Comparison of ENCODE assay signal across 8 cellular contexts in genomic region chr6:29748391-29749352, GRCh38. TPM values are rescaled to one million over a fixed set of nuclear protein-coding genes. Genes with fewer than 3 reads are reported as not detected.
A peak's percentile ranks its signal among the peaks of the same experiment; 100 is the strongest.
DNase-seq lines count a peak whose midpoint lies in the region; ATAC-seq and TF ChIP-seq lines count a peak whose summit lies in the region.

No MANE protein-coding gene starts in this region.

- peaks cover 33% of the 10 kb centered on the region for H3K4me1 Mint-ChIP-seq in activated naive CD8-positive, alpha-beta T cell treated with anti-CD3 and anti-CD28 coated beads, Interleukin-2, amount 50 U/mL, for 24 hours

- H3K27me3 ChIP-seq in SU-DHL-6 (ENCODE audit: low read length) (no peaks in the 10 kb centered on the region), heart right ventricle (no peaks in the 10 kb centered on the region), upper lobe of left lung (no peaks in the 10 kb centered on the region)

- no peak for TF ChIP-seq CTCF in SU-DHL-6 (IDR thresholded peaks at IDR 0.05; ENCODE audit: insufficient read depth, low read length, poor library complexity, severe bottlenecking)
- no peak for TF ChIP-seq CTCF in heart right ventricle (IDR thresholded peaks at IDR 0.05)
- TF ChIP-seq CTCF in upper lobe of left lung (IDR thresholded peaks at IDR 0.05) = peak in 2 of 6 experiments; percentile 10 to 18

- H3K9me3 Mint-ChIP-seq in activated naive CD8-positive, alpha-beta T cell treated with anti-CD3 and anti-CD28 coated beads, Interleukin-2, amount 50 U/mL, for 24 hours = no peaks in the 10 kb centered on the region

- H3K36me3 Mint-ChIP-seq in activated naive CD8-positive, alpha-beta T cell treated with anti-CD3 and anti-CD28 coated beads, Interleukin-2, amount 50 U/mL, for 24 hours (ENCODE audit: low read depth) = no peaks in the 10 kb centered on the region

- H4K20me1 ChIP-seq in SU-DHL-6 (ENCODE audit: low read depth, low read length) = no peaks in the 10 kb centered on the region

- ATAC-seq in GM21423 (IDR thresholded peaks at IDR 0.05; ENCODE audit: unreplicated experiment) = peak; percentile 63
- ATAC-seq in activated naive CD8-positive, alpha-beta T cell treated with anti-CD3 and anti-CD28 coated beads, Interleukin-2, amount 50 U/mL, for 24 hours = peak; percentile 83
- ATAC-seq in heart right ventricle = peak; percentile 85 to 92 (median 88)
- peak; percentile 89 to 90 for ATAC-seq in upper lobe of left lung (ENCODE audit: low FRiP score in 2 of 2)

- peak overlapping the region; percentile 96 for H2AFZ ChIP-seq in SU-DHL-6 (ENCODE audit: low read depth, low read length, severe bottlenecking)

- no peak for TF ChIP-seq EP300 in upper lobe of left lung (IDR thresholded peaks at IDR 0.05)

- H3K9ac ChIP-seq in SU-DHL-6 (ENCODE audit: low read length) = peak overlapping the region; percentile 56

- peak overlapping the region; percentile 78 for H3K27ac Mint-ChIP-seq in activated naive CD8-positive, alpha-beta T cell treated with anti-CD3 and anti-CD28 coated beads, Interleukin-2, amount 50 U/mL, for 24 hours

- H3F3A ChIP-seq in SU-DHL-6 (ENCODE audit: insufficient read depth) = no peaks in the 10 kb centered on the region

- peak; percentile 43 for DNase-seq in DMS153 (lab: John Stamatoyannopoulos, UW)
- DNase-seq in HuH-7.5 (ENCODE audit: low spot score) = peak; percentile 81
- DNase-seq in activated naive CD8-positive, alpha-beta T cell treated with anti-CD3 and anti-CD28 coated beads, Interleukin-2, amount 50 U/mL, for 24 hours = peak; percentile 86
- peak; percentile 94 to 96 for DNase-seq in heart right ventricle
- peak; percentile 96 for DNase-seq in posterior vena cava (ENCODE audit: low spot score)
- peak; percentile 94 to 96 for DNase-seq in upper lobe of left lung

- peaks cover 4% of the 10 kb centered on the region for H3K27me3 Mint-ChIP-seq in activated naive CD8-positive, alpha-beta T cell treated with anti-CD3 and anti-CD28 coated beads, Interleukin-2, amount 50 U/mL, for 24 hours

- H3K4me2 ChIP-seq in SU-DHL-6 (ENCODE audit: low read depth, low read length, poor library complexity, severe bottlenecking) = peak overlapping the region; percentile 75

- H3K4me3 Mint-ChIP-seq in activated naive CD8-positive, alpha-beta T cell treated with anti-CD3 and anti-CD28 coated beads, Interleukin-2, amount 50 U/mL, for 24 hours = peak overlapping the region; percentile 93

- no peaks in the 10 kb centered on the region for H3K36me3 ChIP-seq in SU-DHL-6 (ENCODE audit: low read length)
- peaks cover 0 to 15% (median 0%) of the 10 kb centered on the region in 9 donors for H3K36me3 ChIP-seq in heart right ventricle
- H3K36me3 ChIP-seq in upper lobe of left lung = peaks cover 0 to 17% (median 4%) of the 10 kb centered on the region in 4 donors

- H3K9me3 ChIP-seq in SU-DHL-6 (ENCODE audit: insufficient read depth, low read length) (no peaks in the 10 kb centered on the region), heart right ventricle (no peaks in the 10 kb centered on the region), upper lobe of left lung (no peaks in the 10 kb centered on the region)

- H3K27ac ChIP-seq in SU-DHL-6 (ENCODE audit: low read depth, low read length) (no peak overlapping the region), heart right ventricle (peak overlapping the region; percentile 6 to 81 (median 70)), upper lobe of left lung (peak overlapping the region; percentile 70 to 82 (median 78))

- WGBS in heart right ventricle, 2 donors = 0% methylated on average over 58 to 65 of the region's 65 CpGs
- WGBS in upper lobe of left lung, 2 donors = 0 to 1% methylated on average over 37 to 42 of the region's 65 CpGs

- no peaks in the 10 kb centered on the region for H3K9me2 ChIP-seq in SU-DHL-6 (replicated peaks; ENCODE audit: insufficient read depth, low read length)

- no peaks in the 10 kb centered on the region for H3K79me2 ChIP-seq in SU-DHL-6 (ENCODE audit: insufficient read depth, low read length)

- H3K4me3 ChIP-seq in SU-DHL-6 (ENCODE audit: insufficient read depth, low read length, poor library complexity, severe bottlenecking) (peak overlapping the region; percentile 64), heart right ventricle (peak overlapping the region; percentile 71 to 88 (median 81)), upper lobe of left lung (peak overlapping the region; percentile 32 to 86 (median 68))

- TF ChIP-seq POLR2A in upper lobe of left lung (IDR thresholded peaks at IDR 0.05) = peak; percentile 43 to 91 (median 68)

- intact Hi-C loops in heart right ventricle (cut with DNase I) = no loop called here
- intact Hi-C loops in posterior vena cava (cut with DNase I) = loop anchor here in 1 of 2 donors (10.0 kb wide), 1 partner anchor 86 kb away; no protein-coding TSS in a partner anchor

- H3K4me1 ChIP-seq in heart right ventricle = peaks cover 9 to 37% (median 34%) of the 10 kb centered on the region in 9 donors
- H3K4me1 ChIP-seq in upper lobe of left lung = peaks cover 26 to 35% (median 29%) of the 10 kb centered on the region in 4 donors

RNA-seq across cellular contexts. Expression of gene HLA-F, which starts 25.4 kb away (rescaled TPM):
- total RNA-seq in heart right ventricle (100 to 1,000 TPM in 1 of 10 donors, 10 to 100 TPM in 9; 24.0 to 191 (median 31.6) TPM), posterior vena cava (10 to 100 TPM; 31.5 to 61.8 TPM), upper lobe of left lung (100 to 1,000 TPM; 163 to 418 (median 191) TPM)
- polyA plus RNA-seq in heart right ventricle = 100 to 1,000 TPM in 1 of 2 donors, 10 to 100 TPM in 1; 61.7 to 105 TPM

Comparison
In these comparisons a context has a peak if more than half of its experiments do, and no peak if none do; other contexts are left out.
1. DNase-seq: peak in every context shown above with its lines; median percentile 96 in posterior vena cava; 95 in heart right ventricle; 95 in upper lobe of left lung; 86 in activated naive CD8-positive, alpha-beta T cell treated with anti-CD3 and anti-CD28 coated beads, Interleukin-2, amount 50 U/mL, for 24 hours; 81 in HuH-7.5; 43 in DMS153.